In the genomic region with DNA sequence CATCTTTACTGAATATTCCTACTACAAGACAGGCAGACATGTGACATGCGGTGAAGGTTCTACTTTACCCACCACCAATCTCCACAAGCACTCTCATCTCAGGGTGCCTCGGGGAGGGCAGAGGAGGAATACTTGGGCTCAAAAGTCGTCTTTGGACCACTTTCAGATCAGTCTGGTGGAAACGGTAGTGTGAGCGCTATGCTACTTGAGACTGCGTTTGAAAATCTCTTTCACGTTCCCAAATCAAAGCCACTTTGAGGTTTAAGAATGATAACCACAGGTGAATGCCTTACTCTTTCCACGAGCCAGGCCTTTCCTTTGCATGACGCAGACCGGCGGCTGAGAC, we compare ENCODE assay signal across 18 cellular contexts. TPM values are rescaled to one million over a fixed set of nuclear protein-coding genes. Genes with fewer than 3 reads are reported as not detected.
A peak's percentile ranks its signal among the peaks of the same experiment; 100 is the strongest.
DNase-seq lines count a peak whose midpoint lies in the region; ATAC-seq and TF ChIP-seq lines count a peak whose summit lies in the region.
"Had no signal": no experiment of that assay in that cellular context is flagged by ENCODE, and none has a peak within 500 bp of the region (broad histone marks: within the 10 kb centered on the region; RNA-seq: fewer than 3 reads in every experiment).

No MANE protein-coding gene starts in this region.

- no peak for ATAC-seq in activated T-cell treated with anti-CD3 and anti-CD28 coated beads, Interleukin-2, amount 50 U/mL, for 72 hours (replicated peaks in 1 of 2)
- ATAC-seq: PC-3 had no signal

- no peaks in the 10 kb centered on the region for H3K36me3 ChIP-seq in HUES64 (ENCODE audit: insufficient read depth, low read length)
- H3K36me3 ChIP-seq in neuron (ENCODE audit: insufficient read depth, low read length): peaks cover 7% of the 10 kb centered on the region
- no peaks in the 10 kb centered on the region for H3K36me3 ChIP-seq in suprapubic skin

- peak overlapping the region; percentile 47; the same call in 1 of the 2 replicates for H3K4me3 ChIP-seq in HUES64 (ENCODE audit: low read length)
- H3K4me3 ChIP-seq in neuron (ENCODE audit: low read length): peak overlapping the region; percentile 99
- H3K4me3 ChIP-seq in suprapubic skin: no peak overlapping the region
- H3K4me3 ChIP-seq: SK-N-MC had no signal

- peaks cover 6% of the 10 kb centered on the region for H3K4me1 Mint-ChIP-seq in activated T-cell treated with anti-CD3 and anti-CD28 coated beads, Interleukin-2, amount 50 U/mL, for 72 hours (ENCODE audit: low read depth)
- H3K4me1 Mint-ChIP-seq in brain: peaks cover 65% of the 10 kb centered on the region

- H3K9ac ChIP-seq in HUES64 (ENCODE audit: low read depth, low read length): no peak overlapping the region

- peaks cover 2% of the 10 kb centered on the region in 2 donors for H3K9me3 Mint-ChIP-seq in activated T-cell treated with anti-CD3 and anti-CD28 coated beads, Interleukin-2, amount 50 U/mL, for 72 hours
- peaks cover 0 to 3% (median 2%) of the 10 kb centered on the region in 5 experiments for H3K9me3 Mint-ChIP-seq in brain

- peaks cover 72% of the 10 kb centered on the region for H3K27me3 Mint-ChIP-seq in activated T-cell treated with anti-CD3 and anti-CD28 coated beads, Interleukin-2, amount 50 U/mL, for 72 hours (ENCODE audit: low read depth)
- H3K27me3 Mint-ChIP-seq in brain: peaks cover 34% of the 10 kb centered on the region

- H3K27ac Mint-ChIP-seq in activated T-cell treated with anti-CD3 and anti-CD28 coated beads, Interleukin-2, amount 50 U/mL, for 72 hours: no peak overlapping the region
- peak overlapping the region; percentile 60 to 91 (median 88) for H3K27ac Mint-ChIP-seq in brain

- H3K4me3 Mint-ChIP-seq in activated T-cell treated with anti-CD3 and anti-CD28 coated beads, Interleukin-2, amount 50 U/mL, for 72 hours: peak overlapping the region; percentile 11 to 73
- H3K4me3 Mint-ChIP-seq in brain: peak overlapping the region; percentile 79 to 87 (median 83)

- TF ChIP-seq CTCF in brain (conservative IDR thresholded peaks at IDR 0.05) (no peak), suprapubic skin (IDR thresholded peaks at IDR 0.05) (no peak)

- H3K9me3 ChIP-seq in HUES64 (ENCODE audit: insufficient read depth, low read depth, low read length): no peaks in the 10 kb centered on the region
- H3K9me3 ChIP-seq in neuron (ENCODE audit: low read length): peaks cover 2% of the 10 kb centered on the region
- no peaks in the 10 kb centered on the region for H3K9me3 ChIP-seq in suprapubic skin

- WGBS in HUES64: 4% methylated on average over 11 of the region's 11 CpGs
- 3% methylated on average over 11 of the region's 11 CpGs for WGBS in suprapubic skin

- peaks cover 7% of the 10 kb centered on the region; the same call in 1 of the 2 replicates for H3K4me1 ChIP-seq in HUES64 (ENCODE audit: insufficient read depth, low read length)
- H3K4me1 ChIP-seq in neuron (ENCODE audit: insufficient read depth, low read length): peaks cover 18% of the 10 kb centered on the region
- H3K4me1 ChIP-seq in suprapubic skin: peaks cover 36% of the 10 kb centered on the region

- no peak for TF ChIP-seq POLR2A in suprapubic skin (IDR thresholded peaks at IDR 0.05)

- H3K27me3 ChIP-seq in HUES64 (ENCODE audit: insufficient read depth, low read length) (peaks cover 97% of the 10 kb centered on the region), neuron (ENCODE audit: insufficient read depth, low read length) (peaks cover 12% of the 10 kb centered on the region), suprapubic skin (peaks cover 100% of the 10 kb centered on the region)

- no peak for DNase-seq in activated T-cell treated with anti-CD3 and anti-CD28 coated beads, Interleukin-2, amount 50 U/mL, for 72 hours
- no peak for DNase-seq in activated T-cell treated with anti-CD3 and anti-CD28 coated beads for 4 hours
- no peak for DNase-seq in SHP77 treated with DMSO at 0.1 percent for 48 hours (lab: John Stamatoyannopoulos, UW)
- DNase-seq in NCI-H2029 treated with DMSO at 0.1 percent for 48 hours (lab: John Stamatoyannopoulos, UW): no peak
- no peak for DNase-seq in suprapubic skin (ENCODE audit: low spot score in 2 of 2)
- DNase-seq: central memory CD4-positive, alpha-beta T cell; effector CD8-positive, alpha-beta T cell; Karpas-422; NCI-H146; NCI-H524; PC-3 had no signal

- TF ChIP-seq EP300 in suprapubic skin (IDR thresholded peaks at IDR 0.05): no peak

- H3K36me3 Mint-ChIP-seq in activated T-cell treated with anti-CD3 and anti-CD28 coated beads, Interleukin-2, amount 50 U/mL, for 72 hours (ENCODE audit: insufficient read depth in 2 of 2): peaks cover 5 to 10% of the 10 kb centered on the region in 2 donors
- H3K36me3 Mint-ChIP-seq in brain: peaks cover 17% of the 10 kb centered on the region

- H2AFZ ChIP-seq in neuron (ENCODE audit: low read depth, low read length): no peak overlapping the region

- H3K27ac ChIP-seq in HUES64 (ENCODE audit: low read depth, low read length) (no peak overlapping the region), suprapubic skin (no peak overlapping the region)
- H3K27ac ChIP-seq: SK-N-MC had no signal

RNA-seq across cellular contexts. Expression of a gene that starts 1.5 kb away (rescaled TPM):
- under 1 TPM in 1 of 2 donors, not detected in 1; 0.07 TPM for total RNA-seq in activated T-cell treated with anti-CD3 and anti-CD28 coated beads, Interleukin-2, amount 50 U/mL, for 72 hours
- polyA plus RNA-seq in HUES64 (2013, experiment 1 of 2): 6.5 TPM
- 11.5 TPM for polyA plus RNA-seq in HUES64 (2013, experiment 2 of 2)
- polyA plus RNA-seq in brain (ENCODE audit: insufficient read depth, low read depth, low replicate concordance): 98.5 TPM
- total RNA-seq in suprapubic skin: under 1 TPM in 2 of 4 donors, not detected in 2; 0.19 to 0.68 TPM
- total RNA-seq: liver, PC-3, renal cortical epithelial cell, subcutaneous adipose tissue had no signal
- polyA plus RNA-seq: liver had no signal
